Comparison of ENCODE assay signal across 8 cellular contexts in the genomic region with DNA sequence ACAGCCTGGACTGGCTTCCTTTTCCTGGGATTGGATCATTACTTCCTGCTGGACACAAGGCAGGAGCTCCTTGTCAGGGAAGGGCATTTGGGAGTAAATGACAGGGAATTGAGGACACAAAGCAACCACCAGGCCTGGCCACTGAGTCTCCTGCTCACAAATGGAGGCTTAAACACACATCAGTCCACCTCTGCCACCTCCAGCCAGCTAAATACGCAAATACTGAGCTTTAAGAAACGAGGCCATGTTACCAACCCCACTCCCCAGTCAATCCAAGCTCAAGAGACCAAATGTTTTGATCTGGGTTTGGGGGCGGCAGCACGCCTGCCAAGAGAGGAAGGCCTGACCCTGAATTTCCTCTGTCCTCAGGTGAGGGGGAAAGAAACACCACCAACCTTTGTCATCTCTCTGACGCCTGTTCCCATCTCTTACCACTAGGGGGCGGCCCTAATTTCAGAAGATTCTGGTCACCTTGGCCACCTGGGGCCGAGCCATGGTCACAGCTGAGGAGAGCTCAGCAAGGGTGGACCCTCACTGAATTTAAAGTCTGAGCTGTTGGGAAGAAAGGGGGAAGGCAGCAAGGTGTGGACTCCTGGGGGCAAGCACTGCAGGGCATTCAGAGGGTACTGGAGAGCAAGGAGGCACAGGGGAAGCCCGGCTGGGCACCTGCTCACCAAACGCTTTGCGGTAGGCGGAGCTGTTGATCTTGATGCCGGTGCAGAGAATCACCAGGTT. TPM values are rescaled to one million over a fixed set of nuclear protein-coding genes. Genes with fewer than 3 reads are reported as not detected.
A peak's percentile ranks its signal among the peaks of the same experiment; 100 is the strongest.
DNase-seq lines count a peak whose midpoint lies in the region; ATAC-seq, FAIRE-seq and TF ChIP-seq lines count a peak whose summit lies in the region.

No MANE protein-coding gene starts in this region.

- H3K36me3 Mint-ChIP-seq in activated CD8-positive, alpha-beta memory T cell treated with anti-CD3 and anti-CD28 coated beads, Interleukin-2, amount 10 ng/mL, durations not matched to agents 7 days and 5 days = peaks cover 19% of the 10 kb centered on the region
- peaks cover 15% of the 10 kb centered on the region for H3K36me3 Mint-ChIP-seq in type B pancreatic cell

- no peak overlapping the region for H3K27ac Mint-ChIP-seq in activated CD8-positive, alpha-beta memory T cell treated with anti-CD3 and anti-CD28 coated beads, Interleukin-2, amount 10 ng/mL, durations not matched to agents 7 days and 5 days
- no peak overlapping the region for H3K27ac Mint-ChIP-seq in type B pancreatic cell

- no peaks in the 10 kb centered on the region for H3K9me3 ChIP-seq in AG04450 (ENCODE audit: control insufficient read depth, insufficient read depth, low read length)
- no peaks in the 10 kb centered on the region for H3K9me3 ChIP-seq in neural cell (ENCODE audit: low read length)

- ATAC-seq in activated CD8-positive, alpha-beta memory T cell treated with anti-CD3 and anti-CD28 coated beads, Interleukin-2, amount 10 ng/mL, durations not matched to agents 7 days and 5 days = peak; percentile 79
- ATAC-seq in GM19395 (IDR thresholded peaks at IDR 0.05; ENCODE audit: unreplicated experiment) = no peak

- peaks cover 11% of the 10 kb centered on the region for H3K4me1 Mint-ChIP-seq in activated CD8-positive, alpha-beta memory T cell treated with anti-CD3 and anti-CD28 coated beads, Interleukin-2, amount 10 ng/mL, durations not matched to agents 7 days and 5 days
- no peaks in the 10 kb centered on the region for H3K4me1 Mint-ChIP-seq in type B pancreatic cell (ENCODE audit: unreplicated experiment)

- no peak overlapping the region for H3K4me3 Mint-ChIP-seq in activated CD8-positive, alpha-beta memory T cell treated with anti-CD3 and anti-CD28 coated beads, Interleukin-2, amount 10 ng/mL, durations not matched to agents 7 days and 5 days
- no peak overlapping the region for H3K4me3 Mint-ChIP-seq in type B pancreatic cell

- no peak for TF ChIP-seq RAD21 in neural cell (conservative IDR thresholded peaks at IDR 0.05)

- peak; percentile 89 for FAIRE-seq in GM19239 (lab: Jason Lieb, UNC)

- H3K36me3 ChIP-seq in neural cell (ENCODE audit: insufficient read depth, low read length) = no peaks in the 10 kb centered on the region

- H3K9me3 Mint-ChIP-seq in activated CD8-positive, alpha-beta memory T cell treated with anti-CD3 and anti-CD28 coated beads, Interleukin-2, amount 10 ng/mL, durations not matched to agents 7 days and 5 days (ENCODE audit: low read depth) = no peaks in the 10 kb centered on the region
- H3K9me3 Mint-ChIP-seq in type B pancreatic cell = no peaks in the 10 kb centered on the region

- TF ChIP-seq EP300 in neural cell (conservative IDR thresholded peaks at IDR 0.05; ENCODE audit: poor library complexity, severe bottlenecking) = no peak

- peak; percentile 90 for TF ChIP-seq CTCF in AG04450 (IDR thresholded peaks at IDR 0.05; ENCODE audit: low read depth, low read length)
- TF ChIP-seq CTCF in neural cell (IDR thresholded peaks at IDR 0.05; ENCODE audit: poor library complexity, severe bottlenecking) = peak; percentile 64
- peak; percentile 92 for TF ChIP-seq CTCF in type B pancreatic cell (conservative IDR thresholded peaks at IDR 0.05)

- no peak overlapping the region for H3K9ac ChIP-seq in neural cell (ENCODE audit: low read length)

- H3K27me3 Mint-ChIP-seq in activated CD8-positive, alpha-beta memory T cell treated with anti-CD3 and anti-CD28 coated beads, Interleukin-2, amount 10 ng/mL, durations not matched to agents 7 days and 5 days = no peaks in the 10 kb centered on the region
- no peaks in the 10 kb centered on the region for H3K27me3 Mint-ChIP-seq in type B pancreatic cell

- no peaks in the 10 kb centered on the region for H3K9me2 ChIP-seq in neural cell (ENCODE audit: insufficient read depth, low read length)

- no peaks in the 10 kb centered on the region for H3K79me2 ChIP-seq in neural cell (replicated peaks; ENCODE audit: insufficient read depth, low read length)

- POLR2A ChIA-PET in AG04450 (lab: Yijun Ruan, JAX) = interaction anchor here (0.5 to 1.3 kb wide), 3 partner anchors 30 to 263 kb away, joined by 3 to 7 read pairs (median 4); a partner anchor contains a TSS

- H3F3A ChIP-seq in neural cell (ENCODE audit: insufficient read depth, low read length, poor library complexity, severe bottlenecking) = no peaks in the 10 kb centered on the region

- CTCF ChIA-PET in AG04450 (lab: Charles Lee) = interaction anchor here (0.5 to 3.5 kb wide), 45 partner anchors 9 to 312 kb away, joined by 3 to 55 read pairs (median 4); a partner anchor contains a TSS
- CTCF ChIA-PET in activated CD8-positive, alpha-beta memory T cell treated with anti-CD3 and anti-CD28 coated beads, Interleukin-2, amount 10 ng/mL, durations not matched to agents 7 days and 5 days (lab: Charles Lee) = interaction anchor here (0.6 to 7.5 kb wide), 46 partner anchors 9 to 669 kb away, joined by 3 to 90 read pairs (median 4); a partner anchor contains a TSS

- no peaks in the 10 kb centered on the region for H4K20me1 ChIP-seq in neural cell (ENCODE audit: insufficient read depth)

- DNase-seq in AG04450 (ENCODE audit: low read depth, low spot score) (no peak), GM19239 (ENCODE audit: insufficient read length, low spot score) (peak; percentile 66), NCI-H460 (ENCODE audit: extremely low read depth, low read depth) (peak; percentile 54), erythroblast (lab: John Stamatoyannopoulos, UW) (peak; percentile 44 to 73), type B pancreatic cell (ENCODE audit: extremely low spot score, unreplicated experiment) (no peak)
- DNase-seq in activated CD8-positive, alpha-beta memory T cell treated with anti-CD3 and anti-CD28 coated beads, Interleukin-2, amount 10 ng/mL, durations not matched to agents 7 days and 5 days = peak; percentile 67

- H3K27ac ChIP-seq in AG04450 (ENCODE audit: low read depth, low read length) (no peak overlapping the region), neural cell (ENCODE audit: low read length) (no peak overlapping the region)

- no peak overlapping the region for H3K4me2 ChIP-seq in neural cell (ENCODE audit: low read length)

- H3K27me3 ChIP-seq in AG04450 (ENCODE audit: control insufficient read depth, insufficient read depth, low read length) (no peaks in the 10 kb centered on the region), neural cell (ENCODE audit: insufficient read depth, low read depth, low read length) (no peaks in the 10 kb centered on the region)

- TF ChIP-seq POLR2A in erythroblast (IDR thresholded peaks at IDR 0.05; ENCODE audit: low read length) = no peak

- no peak overlapping the region for H3K4me3 ChIP-seq in AG04450 (ENCODE audit: low read depth, low read length)
- H3K4me3 ChIP-seq in neural cell (ENCODE audit: low read length) = no peak overlapping the region

- H2AFZ ChIP-seq in neural cell (ENCODE audit: low read depth, low read length) = no peak overlapping the region

TF ChIP-seq in neural cell, 6 proteins besides CTCF, POLR2A, EP300 and RAD21:
- no peak for TF ChIP-seq TAF1 (IDR thresholded peaks at IDR 0.05; ENCODE audit: low read depth)
- peak; percentile 45 for TF ChIP-seq SMC3 (conservative IDR thresholded peaks at IDR 0.05; ENCODE audit: poor library complexity)
TF ChIP-seq in neural cell: peak in this region for 1.

RNA-seq across cellular contexts. Expression of a gene that starts 16.5 kb away (rescaled TPM):
- 9.1 and 10.4 TPM in 2 replicates for polyA plus RNA-seq in AG04450 (2011; rRNA removed)
- polyA minus RNA-seq in AG04450 (2011; rRNA and poly(A)+ RNA removed) = 8.9 and 9.9 TPM in 2 replicates
- 31.0 and 40.6 TPM in 2 replicates for total RNA-seq in NCI-H460 (2014; rRNA removed; shearing (Covaris generic))
- polyA plus RNA-seq in NCI-H460 (2014; cell fraction: nucleus; rRNA removed) = 45.4 and 49.3 TPM in 2 replicates
- total RNA-seq in activated CD8-positive, alpha-beta memory T cell treated with anti-CD3 and anti-CD28 coated beads, Interleukin-2, amount 10 ng/mL, durations not matched to agents 7 days and 5 days = 10 to 100 TPM; 12.6 to 13.8 TPM
- 0.42 and 0.78 TPM in 2 replicates for polyA plus RNA-seq in neural cell
- polyA minus RNA-seq in neural cell = 0.58 and 0.73 TPM in 2 replicates
- total RNA-seq in type B pancreatic cell (ENCODE audit: low replicate concordance) = 5.8 and 8.9 TPM in 2 replicates

RNA-seq across cellular contexts. Expression of a gene that starts 30.4 kb away (rescaled TPM):
- polyA plus RNA-seq in AG04450 (2011; rRNA removed) (2.7 and 3.4 TPM in 2 replicates), neural cell (10.3 and 14.1 TPM in 2 replicates)
- polyA minus RNA-seq in AG04450 (2011; rRNA and poly(A)+ RNA removed) = 2.7 and 3.1 TPM in 2 replicates
- 23.1 and 26.4 TPM in 2 replicates for total RNA-seq in NCI-H460 (2014; rRNA removed; shearing (Covaris generic))
- 93.5 and 100 TPM in 2 replicates for polyA plus RNA-seq in NCI-H460 (2014; cell fraction: nucleus; rRNA removed)
- total RNA-seq in activated CD8-positive, alpha-beta memory T cell treated with anti-CD3 and anti-CD28 coated beads, Interleukin-2, amount 10 ng/mL, durations not matched to agents 7 days and 5 days = 10 to 100 TPM; 12.4 to 13.8 TPM
- 9.4 and 14.9 TPM in 2 replicates for polyA minus RNA-seq in neural cell
- 17.5 and 18.1 TPM in 2 replicates for total RNA-seq in type B pancreatic cell (ENCODE audit: low replicate concordance)

RNA-seq across cellular contexts. Expression of a gene that starts 54.2 kb away (rescaled TPM):
- polyA plus RNA-seq in AG04450 (2011; rRNA removed) = 108 and 134 TPM in 2 replicates
- polyA minus RNA-seq in AG04450 (2011; rRNA and poly(A)+ RNA removed) = 315 and 350 TPM in 2 replicates
- total RNA-seq in NCI-H460 (2014; rRNA removed; shearing (Covaris generic)) = 74.7 and 82.9 TPM in 2 replicates
- polyA plus RNA-seq in NCI-H460 (2014; cell fraction: nucleus; rRNA removed) = 47.1 and 63.5 TPM in 2 replicates
- total RNA-seq in activated CD8-positive, alpha-beta memory T cell treated with anti-CD3 and anti-CD28 coated beads, Interleukin-2, amount 10 ng/mL, durations not matched to agents 7 days and 5 days = 100 to 1,000 TPM in 1 of 2 experiments, 10 to 100 TPM in 1; 89.5 to 111 TPM
- 107 and 118 TPM in 2 replicates for polyA plus RNA-seq in neural cell
- 140 and 145 TPM in 2 replicates for polyA minus RNA-seq in neural cell
- 131 and 153 TPM in 2 replicates for total RNA-seq in type B pancreatic cell (ENCODE audit: low replicate concordance)

Comparison
In these comparisons a context has a peak if more than half of its experiments do, and no peak if none do; other contexts are left out.
1. DNase-seq: peak in GM19239 (single experiment), NCI-H460 (single experiment), activated CD8-positive, alpha-beta memory T cell treated with anti-CD3 and anti-CD28 coated beads, Interleukin-2, amount 10 ng/mL, durations not matched to agents 7 days and 5 days (single experiment) and erythroblast (2 of 2); none in AG04450 (single experiment) and type B pancreatic cell (single experiment).
2. Peak in every context shown above with its lines, with median percentiles within 50 percentile points of each other: CTCF ChIP-seq.